Comparison of ENCODE assay signal across 8 cellular contexts in the genomic region with DNA sequence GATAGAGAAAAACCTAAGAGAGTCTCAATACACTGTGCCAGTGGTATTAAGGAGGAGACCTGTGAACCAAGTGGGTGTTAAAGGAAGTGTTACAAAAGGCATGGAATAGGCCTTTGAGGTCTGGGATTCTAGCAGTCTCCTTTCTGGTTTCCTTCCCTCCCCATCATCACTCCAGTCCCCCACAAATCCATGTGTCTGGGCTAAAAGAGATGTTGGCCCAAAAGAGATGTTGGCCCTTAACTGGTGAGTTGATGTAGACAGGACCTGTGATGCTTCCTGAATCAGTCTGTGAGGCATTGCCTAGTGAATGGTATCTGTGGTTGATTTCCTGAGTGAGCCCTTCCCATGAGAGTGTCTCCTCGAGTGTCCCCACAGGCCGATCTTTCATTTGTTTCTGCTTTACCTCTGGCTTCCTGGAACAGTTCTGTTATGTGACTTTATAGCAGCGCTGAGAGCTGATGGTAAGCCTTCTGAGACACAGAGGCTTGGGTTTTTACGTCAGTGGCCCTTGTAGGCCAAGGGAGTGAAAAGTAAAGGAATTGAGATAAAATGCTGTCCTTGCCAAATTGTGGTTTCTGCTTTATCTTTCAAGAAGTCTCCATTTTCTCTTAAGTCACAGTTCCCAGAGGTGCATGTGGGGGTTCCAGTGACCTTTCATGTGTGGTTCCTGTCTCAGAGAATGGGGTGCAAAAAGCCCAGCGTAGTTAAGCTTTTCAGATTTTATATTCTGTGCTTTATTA.
A peak's percentile ranks its signal among the peaks of the same experiment; 100 is the strongest.
DNase-seq lines count a peak whose midpoint lies in the region; ATAC-seq and TF ChIP-seq lines count a peak whose summit lies in the region.

No MANE protein-coding gene starts in this region.

- DNase-seq in choroid plexus epithelial cell (ENCODE audit: low read depth), result peak; percentile 90
- peak in 8 of 10 donors; percentile 18 to 76 (median 64) for DNase-seq in naive thymus-derived CD8-positive, alpha-beta T cell
- DNase-seq in NCI-H2196 (lab: John Stamatoyannopoulos, UW; ENCODE audit: unreplicated experiment), result no peak
- DNase-seq in NCI-H2227 treated with DMSO at 0.1 percent for 48 hours (lab: John Stamatoyannopoulos, UW), result no peak

- peaks cover 31 to 87% (median 69%) of the 10 kb centered on the region in 4 donors for H3K4me1 Mint-ChIP-seq in naive thymus-derived CD8-positive, alpha-beta T cell

- H3K4me3 ChIP-seq in BLaER1 treated with 17β-estradiol and CSF1 and Interleukin-3, amounts not matched to agents 10 nM and 100 nM, result peak overlapping the region; percentile 0 to 53 (median 42); a peak in 17 of 20 replicates
- peak overlapping the region; percentile 0 for H3K4me3 ChIP-seq in SU-DHL-6 (ENCODE audit: insufficient read depth, low read length, poor library complexity, severe bottlenecking)
- peak overlapping the region; percentile 1 for H3K4me3 ChIP-seq in choroid plexus epithelial cell (ENCODE audit: low read depth, low read length)

- peak overlapping the region; percentile 91 to 100 (median 99) for H3K27ac Mint-ChIP-seq in naive thymus-derived CD8-positive, alpha-beta T cell

- peak overlapping the region; percentile 81 to 95 (median 88) for H3K4me2 ChIP-seq in BLaER1 treated with 17β-estradiol and CSF1 and Interleukin-3, amounts not matched to agents 10 nM and 100 nM
- H3K4me2 ChIP-seq in SU-DHL-6 (ENCODE audit: low read depth, low read length, poor library complexity, severe bottlenecking), result peak overlapping the region; percentile 90

- H3F3A ChIP-seq in SU-DHL-6 (ENCODE audit: insufficient read depth), result peaks cover 56% of the 10 kb centered on the region

- H3K4me3 Mint-ChIP-seq in naive thymus-derived CD8-positive, alpha-beta T cell, result peak overlapping the region; percentile 76 to 95 (median 87)

- peak overlapping the region; percentile 0 to 88 (median 80); a peak in 21 of 22 replicates for H3K27ac ChIP-seq in BLaER1 treated with 17β-estradiol and CSF1 and Interleukin-3, amounts not matched to agents 10 nM and 100 nM
- H3K27ac ChIP-seq in SU-DHL-6 (ENCODE audit: low read depth, low read length), result peak overlapping the region; percentile 96

- no peaks in the 10 kb centered on the region for H3K27me3 ChIP-seq in BLaER1 treated with 17β-estradiol and CSF1 and Interleukin-3, amounts not matched to agents 10 nM and 100 nM
- no peaks in the 10 kb centered on the region for H3K27me3 ChIP-seq in SU-DHL-6 (ENCODE audit: low read length)

- peaks cover 29 to 93% (median 70%) of the 10 kb centered on the region in 11 experiments for H3K36me3 ChIP-seq in BLaER1 treated with 17β-estradiol and CSF1 and Interleukin-3, amounts not matched to agents 10 nM and 100 nM
- peaks cover 23% of the 10 kb centered on the region for H3K36me3 ChIP-seq in SU-DHL-6 (ENCODE audit: low read length)

- TF ChIP-seq CTCF in SU-DHL-6 (IDR thresholded peaks at IDR 0.05; ENCODE audit: insufficient read depth, low read length, poor library complexity, severe bottlenecking) (no peak), choroid plexus epithelial cell (conservative IDR thresholded peaks at IDR 0.05; ENCODE audit: low read depth, low read length) (peak; percentile 1)

- no peak overlapping the region for H2AFZ ChIP-seq in SU-DHL-6 (ENCODE audit: low read depth, low read length, severe bottlenecking)

- peak overlapping the region; percentile 42 to 81 (median 67); a peak in 21 of 22 replicates for H3K9ac ChIP-seq in BLaER1 treated with 17β-estradiol and CSF1 and Interleukin-3, amounts not matched to agents 10 nM and 100 nM
- H3K9ac ChIP-seq in SU-DHL-6 (ENCODE audit: low read length), result peak overlapping the region; percentile 54

- ATAC-seq in GM21529 (IDR thresholded peaks at IDR 0.05; ENCODE audit: unreplicated experiment) (peak; percentile 27), HG02970 (IDR thresholded peaks at IDR 0.05; ENCODE audit: low FRiP score, unreplicated experiment) (no peak)
- ATAC-seq in naive thymus-derived CD8-positive, alpha-beta T cell, result peak; percentile 75 to 85

- no peaks in the 10 kb centered on the region for H3K9me3 ChIP-seq in BLaER1 treated with 17β-estradiol and CSF1 and Interleukin-3, amounts not matched to agents 10 nM and 100 nM (replicated peaks in 1 of 11)
- H3K9me3 ChIP-seq in SU-DHL-6 (ENCODE audit: insufficient read depth, low read length), result no peaks in the 10 kb centered on the region

- no peaks in the 10 kb centered on the region for H3K27me3 Mint-ChIP-seq in naive thymus-derived CD8-positive, alpha-beta T cell

- no peaks in the 10 kb centered on the region for H3K9me3 Mint-ChIP-seq in naive thymus-derived CD8-positive, alpha-beta T cell

- peaks cover 0 to 100% (median 15%) of the 10 kb centered on the region in 11 experiments; a peak in 10 of 22 replicates for H4K20me1 ChIP-seq in BLaER1 treated with 17β-estradiol and CSF1 and Interleukin-3, amounts not matched to agents 10 nM and 100 nM
- no peaks in the 10 kb centered on the region for H4K20me1 ChIP-seq in SU-DHL-6 (ENCODE audit: low read depth, low read length)

- H3K79me2 ChIP-seq in SU-DHL-6 (ENCODE audit: insufficient read depth, low read length), result peaks cover 55% of the 10 kb centered on the region

- H3K4me1 ChIP-seq in BLaER1 treated with 17β-estradiol and CSF1 and Interleukin-3, amounts not matched to agents 10 nM and 100 nM, result peaks cover 53 to 67% (median 64%) of the 10 kb centered on the region in 10 experiments

- H3K36me3 Mint-ChIP-seq in naive thymus-derived CD8-positive, alpha-beta T cell, result peaks cover 0 to 61% (median 5%) of the 10 kb centered on the region in 3 donors

- POLR2A ChIA-PET in naive thymus-derived CD8-positive, alpha-beta T cell (lab: Charles Lee), result interaction anchor here (0.5 to 8.4 kb wide), 5 partner anchors 10 to 1076 kb away, joined by 3 to 54 read pairs (median 3); no protein-coding TSS in a partner anchor

- H3K9me2 ChIP-seq in SU-DHL-6 (replicated peaks; ENCODE audit: insufficient read depth, low read length), result no peaks in the 10 kb centered on the region

Comparison
In these comparisons a context has a peak if more than half of its experiments do, and no peak if none do; other contexts are left out.
1. DNase-seq: peak in choroid plexus epithelial cell (single experiment) and naive thymus-derived CD8-positive, alpha-beta T cell (8 of 10); none in NCI-H2196 (single experiment) and NCI-H2227 treated with DMSO at 0.1 percent for 48 hours (single experiment).
2. Peak in every context shown above with its lines, with median percentiles within 50 percentile points of each other: H3K4me3 ChIP-seq.